ENCODE assay signal across 8 cellular contexts in genomic region chr10:102113261-102113955, GRCh38. TPM values are rescaled to one million over a fixed set of nuclear protein-coding genes. Genes with fewer than 3 reads are reported as not detected.
DNase-seq lines count a peak whose midpoint lies in the region; ATAC-seq and TF ChIP-seq lines count a peak whose summit lies in the region.

No MANE protein-coding gene starts in this region.

- H2AFZ ChIP-seq in osteoblast (ENCODE audit: low read length): no peak overlapping the region

- peaks cover 55 to 68% (median 59%) of the 10 kb centered on the region in 3 donors for H3K4me1 Mint-ChIP-seq in CD8-positive, alpha-beta memory T cell
- H3K4me1 Mint-ChIP-seq in endothelial cell (ENCODE audit: unreplicated experiment): peaks cover 66% of the 10 kb centered on the region

- H3K4me2 ChIP-seq in osteoblast (ENCODE audit: insufficient read depth, low read length): peak overlapping the region; percentile 97

- peaks cover 32% of the 10 kb centered on the region for H3K36me3 ChIP-seq in CD8-positive, alpha-beta memory T cell (ENCODE audit: insufficient read depth, low read length)
- peaks cover 32% of the 10 kb centered on the region for H3K36me3 ChIP-seq in osteoblast (ENCODE audit: insufficient read depth, low read length)

- DNase-seq in CD8-positive, alpha-beta memory T cell: peak in 1 of 5 donors; percentile 8
- DNase-seq in OCI-M1 (lab: John Stamatoyannopoulos, UW) (peak; percentile 80), endothelial cell (ENCODE audit: low spot score) (no peak), osteoblast (ENCODE audit: insufficient read length, low spot score, missing footprints) (peak; percentile 53), NCI-H524 treated with DMSO at 0.1 percent for 48 hours (lab: John Stamatoyannopoulos, UW) (no peak), NCI-H2107 treated with DMSO at 0.1 percent for 48 hours (lab: John Stamatoyannopoulos, UW; ENCODE audit: unreplicated experiment) (no peak)

- TF ChIP-seq CTCF in endothelial cell (IDR thresholded peaks at IDR 0.05; ENCODE audit: unreplicated experiment): no peak
- TF ChIP-seq CTCF in osteoblast (IDR thresholded peaks at IDR 0.05; ENCODE audit: extremely low read depth, low read depth, low read length): no peak

- H3K27ac ChIP-seq in CD8-positive, alpha-beta memory T cell (ENCODE audit: low read depth, low read length): peak overlapping the region; percentile 66
- H3K27ac ChIP-seq in osteoblast (ENCODE audit: low read depth, low read length): peak overlapping the region; percentile 73

- H3K4me3 ChIP-seq in CD8-positive, alpha-beta memory T cell (ENCODE audit: low read length): peak overlapping the region; percentile 56
- peak overlapping the region; percentile 88 for H3K4me3 ChIP-seq in osteoblast (ENCODE audit: insufficient read depth, low read length)

- peak overlapping the region; percentile 79 to 94 (median 88) for H3K4me3 Mint-ChIP-seq in CD8-positive, alpha-beta memory T cell
- H3K4me3 Mint-ChIP-seq in endothelial cell (ENCODE audit: unreplicated experiment): peak overlapping the region; percentile 95

- H3K9me3 ChIP-seq in CD8-positive, alpha-beta memory T cell (ENCODE audit: low read length): no peaks in the 10 kb centered on the region
- H3K9me3 ChIP-seq in osteoblast (ENCODE audit: low read depth, low read length): no peaks in the 10 kb centered on the region

- H3K27me3 Mint-ChIP-seq in CD8-positive, alpha-beta memory T cell: no peaks in the 10 kb centered on the region
- H3K27me3 Mint-ChIP-seq in endothelial cell (ENCODE audit: unreplicated experiment): peaks cover 15% of the 10 kb centered on the region

- peaks cover 12 to 44% (median 13%) of the 10 kb centered on the region in 3 donors for H3K36me3 Mint-ChIP-seq in CD8-positive, alpha-beta memory T cell
- H3K36me3 Mint-ChIP-seq in endothelial cell (ENCODE audit: low read depth, unreplicated experiment): peaks cover 37% of the 10 kb centered on the region

- H3K27ac Mint-ChIP-seq in CD8-positive, alpha-beta memory T cell: peak overlapping the region; percentile 64 to 97 (median 88)
- H3K27ac Mint-ChIP-seq in endothelial cell (ENCODE audit: unreplicated experiment): peak overlapping the region; percentile 54

- H3K79me2 ChIP-seq in osteoblast (ENCODE audit: insufficient read depth, low read length): peaks cover 78% of the 10 kb centered on the region

- H3K27me3 ChIP-seq in CD8-positive, alpha-beta memory T cell (ENCODE audit: insufficient read depth, low read length, poor library complexity, severe bottlenecking): no peaks in the 10 kb centered on the region
- H3K27me3 ChIP-seq in osteoblast (ENCODE audit: insufficient read depth, low read length): no peaks in the 10 kb centered on the region

- ATAC-seq in HG03196 (IDR thresholded peaks at IDR 0.05; ENCODE audit: unreplicated experiment): no peak
- no peak for ATAC-seq in activated CD4-positive, CD25-positive, alpha-beta regulatory T cell treated with anti-CD3 and anti-CD28 coated beads, Interleukin-2, amount 50 U/mL, for 24 hours

- CTCF ChIA-PET in CD8-positive, alpha-beta memory T cell (lab: Charles Lee): interaction anchor here (0.9 to 3.6 kb wide), 5 partner anchors 10 to 40 kb away, joined by 3 to 19 read pairs (median 6); partner anchors contain the start of genes NOLC1 and PPRC1

- POLR2A ChIA-PET in CD8-positive, alpha-beta memory T cell (lab: Charles Lee): interaction anchor here (0.6 to 1.0 kb wide), 5 partner anchors 9 to 895 kb away, joined by 3 to 7 read pairs (median 7); partner anchors contain the start of gene OGA

- peaks cover 61% of the 10 kb centered on the region for H3K4me1 ChIP-seq in CD8-positive, alpha-beta memory T cell (ENCODE audit: insufficient read depth, low read length)
- peaks cover 47% of the 10 kb centered on the region for H3K4me1 ChIP-seq in osteoblast (ENCODE audit: insufficient read depth, low read length)

- H4K20me1 ChIP-seq in osteoblast (ENCODE audit: insufficient read depth, low read length): peaks cover 56% of the 10 kb centered on the region

- no peaks in the 10 kb centered on the region for H3K9me3 Mint-ChIP-seq in CD8-positive, alpha-beta memory T cell
- no peaks in the 10 kb centered on the region for H3K9me3 Mint-ChIP-seq in endothelial cell (ENCODE audit: unreplicated experiment)

RNA-seq across cellular contexts. Expression of gene LDB1, which starts 6.8 kb away (rescaled TPM):
- 10 to 100 TPM; 64.3 to 64.8 TPM for total RNA-seq in CD8-positive, alpha-beta memory T cell
- 36.0 TPM for polyA plus RNA-seq in CD8-positive, alpha-beta memory T cell
- total RNA-seq in endothelial cell (ENCODE audit: unreplicated experiment): 160 TPM
- total RNA-seq in osteoblast: 62.2 and 63.6 TPM in 2 replicates

RNA-seq across cellular contexts. Expression of gene PPRC1, which starts 19.4 kb away (rescaled TPM):
- 100 to 1,000 TPM; 105 to 106 TPM for total RNA-seq in CD8-positive, alpha-beta memory T cell
- polyA plus RNA-seq in CD8-positive, alpha-beta memory T cell: 20.7 TPM
- total RNA-seq in endothelial cell (ENCODE audit: unreplicated experiment) (29.9 TPM), osteoblast (14.1 and 17.7 TPM in 2 replicates)

RNA-seq across cellular contexts. Expression of gene NOLC1, which starts 38.8 kb away (rescaled TPM):
- total RNA-seq in CD8-positive, alpha-beta memory T cell: 100 to 1,000 TPM; 304 to 330 TPM
- 76.6 TPM for polyA plus RNA-seq in CD8-positive, alpha-beta memory T cell
- total RNA-seq in endothelial cell (ENCODE audit: unreplicated experiment) (43.2 TPM), osteoblast (13.3 and 18.1 TPM in 2 replicates)

RNA-seq across cellular contexts. Expression of gene HPS6, which starts 48.3 kb away (rescaled TPM):
- total RNA-seq in CD8-positive, alpha-beta memory T cell: 10 to 100 TPM; 25.3 to 27.0 TPM
- polyA plus RNA-seq in CD8-positive, alpha-beta memory T cell: 30.4 TPM
- total RNA-seq in endothelial cell (ENCODE audit: unreplicated experiment): 25.1 TPM
- total RNA-seq in osteoblast: 26.8 and 31.5 TPM in 2 replicates

RNA-seq across cellular contexts. Expression of gene ARMH3, which starts 57.4 kb away (rescaled TPM):
- total RNA-seq in CD8-positive, alpha-beta memory T cell: 10 to 100 TPM; 23.1 to 25.7 TPM
- 25.1 TPM for polyA plus RNA-seq in CD8-positive, alpha-beta memory T cell
- total RNA-seq in endothelial cell (ENCODE audit: unreplicated experiment): 20.5 TPM
- 9.1 and 9.4 TPM in 2 replicates for total RNA-seq in osteoblast

Comparison
In these comparisons a context has a peak if more than half of its experiments do, and no peak if none do; other contexts are left out.
1. DNase-seq: peak in OCI-M1 (single experiment) and osteoblast (single experiment); none in endothelial cell (single experiment), NCI-H524 treated with DMSO at 0.1 percent for 48 hours (single experiment) and NCI-H2107 treated with DMSO at 0.1 percent for 48 hours (single experiment).